In the genomic region with DNA sequence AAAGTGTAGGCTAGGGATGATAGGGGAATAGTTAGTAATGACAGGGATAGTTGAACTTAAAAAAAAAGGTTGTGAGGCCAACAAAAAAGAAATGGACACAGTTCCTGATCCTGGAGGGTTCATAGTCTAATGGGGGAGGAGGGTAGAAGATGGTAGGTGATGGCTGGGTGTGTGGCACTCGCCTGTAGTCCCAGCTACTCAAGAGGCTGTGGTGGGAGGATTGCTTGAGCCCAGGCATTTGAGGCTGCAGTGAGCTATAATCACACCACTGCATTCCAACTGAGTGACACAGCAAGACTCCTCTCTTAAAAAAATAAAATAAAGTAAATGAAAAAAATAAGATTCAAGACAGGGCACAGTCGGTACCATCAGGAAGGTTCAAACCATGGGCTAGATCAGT, we compare ENCODE assay signal across 9 cellular contexts. TPM values are rescaled to one million over a fixed set of nuclear protein-coding genes. Genes with fewer than 3 reads are reported as not detected.
DNase-seq lines count a peak whose midpoint lies in the region; ATAC-seq, FAIRE-seq and TF ChIP-seq lines count a peak whose summit lies in the region.
"Had no signal": no experiment of that assay in that cellular context is flagged by ENCODE, and none has a peak within 500 bp of the region (broad histone marks: within the 10 kb centered on the region; RNA-seq: fewer than 3 reads in every experiment).

No MANE protein-coding gene starts in this region.

- no peak overlapping the region for H3K9ac ChIP-seq in HepG2 (ENCODE audit: insufficient read depth, low read depth, low read length)

- CTCF ChIA-PET in HepG2 (lab: Yijun Ruan, JAX; ENCODE audit: low intra/inter-chr PET ratio, low total read pairs): no interaction called here

- H4K20me1 ChIP-seq in HepG2 (ENCODE audit: insufficient read depth, low read length): no peaks in the 10 kb centered on the region

- peak overlapping the region in 2 of 3 experiments; percentile 57 to 80; a peak in 1 of 6 replicates for H3K4me3 ChIP-seq in HepG2 (replicated peaks in 1 of 3; ENCODE audit: insufficient read depth in 1 of 3, low read depth in 2 of 3, low read length in 3 of 3)
- no peak overlapping the region for H3K4me3 ChIP-seq in right lobe of liver
- peak overlapping the region; percentile 73 to 79 for H3K4me3 ChIP-seq in foreskin fibroblast (ENCODE audit: low read depth in 1 of 2, low read length in 2 of 2)
- H3K4me3 ChIP-seq in uterus: no peak overlapping the region

- TF ChIP-seq EP300 in HepG2 (IDR thresholded peaks at IDR 0.05; ENCODE audit: low read depth in 2 of 2, low read length in 2 of 2): no peak
- no peak for TF ChIP-seq EP300 in HepG2 (CRISPR knock-in tag; IDR thresholded peaks at IDR 0.05; ENCODE audit: borderline replicate concordance)

- H3K4me1 ChIP-seq in HepG2 (ENCODE audit: insufficient read depth, low read length): peaks cover 50% of the 10 kb centered on the region
- no peaks in the 10 kb centered on the region for H3K4me1 ChIP-seq in right lobe of liver
- peaks cover 0 to 3% of the 10 kb centered on the region in 2 donors for H3K4me1 ChIP-seq in uterus

- no peaks in the 10 kb centered on the region for H3K36me3 ChIP-seq in HepG2 (replicated peaks in 1 of 2; ENCODE audit: control insufficient read depth in 1 of 2, insufficient read depth in 2 of 2, low read length in 2 of 2)
- no peaks in the 10 kb centered on the region for H3K36me3 ChIP-seq in right lobe of liver
- no peaks in the 10 kb centered on the region for H3K36me3 ChIP-seq in uterus

- no peak for TF ChIP-seq CTCF in HepG2 (CRISPR knock-in tag; IDR thresholded peaks at IDR 0.05)
- TF ChIP-seq CTCF in right lobe of liver (IDR thresholded peaks at IDR 0.05): no peak
- no peak for TF ChIP-seq CTCF in foreskin fibroblast (IDR thresholded peaks at IDR 0.05; ENCODE audit: low read depth, low read length)
- TF ChIP-seq CTCF in uterus (IDR thresholded peaks at IDR 0.05): no peak
- no peak for TF ChIP-seq CTCF in D721Med (IDR thresholded peaks at IDR 0.05; ENCODE audit: insufficient read depth, missing control alignments)

- DNase-seq in HepG2 (ENCODE audit: low spot score): no peak
- no peak for DNase-seq in right lobe of liver
- DNase-seq in T-helper 17 cell: no peak
- peak; percentile 44 to 77 for DNase-seq in foreskin fibroblast
- no peak for DNase-seq in uterus
- no peak for DNase-seq in cortex of kidney (lab: John Stamatoyannopoulos, UW)
- no peak for DNase-seq in D721Med (ENCODE audit: insufficient read length, low spot score)

- TF ChIP-seq POLR2A in HepG2 (IDR thresholded peaks at IDR 0.05; ENCODE audit: insufficient read depth in 1 of 2, low read depth in 2 of 2, low read length in 2 of 2): no peak
- no peak for TF ChIP-seq POLR2A in right lobe of liver (IDR thresholded peaks at IDR 0.05)
- no peak for TF ChIP-seq POLR2A in uterus (IDR thresholded peaks at IDR 0.05)

- H3K9me3 ChIP-seq in HepG2 (ENCODE audit: low read length): no peaks in the 10 kb centered on the region
- no peaks in the 10 kb centered on the region for H3K9me3 ChIP-seq in right lobe of liver
- H3K9me3 ChIP-seq in T-helper 17 cell (ENCODE audit: control insufficient read depth, low read length, poor library complexity, severe bottlenecking): no peaks in the 10 kb centered on the region
- no peaks in the 10 kb centered on the region for H3K9me3 ChIP-seq in uterus

- in situ Hi-C loops in HepG2 (cut with HindIII; ENCODE audit: extremely low pct_ligation_motif_present, low pct_unique_long_range_greater_than_20kb): no loop called here

- H3K4me2 ChIP-seq in HepG2 (ENCODE audit: low read depth, low read length): peak overlapping the region; percentile 86

- intact Hi-C loops in HepG2 (cut with micrococcal nuclease; ENCODE audit: unreplicated experiment) (loop anchor here (2.0 kb wide), 1 partner anchor 51 kb away; a partner anchor contains a TSS), right lobe of liver (cut with DNase I) (no loop called here), uterus (cut with DNase I; ENCODE audit: low total_unique reads) (no loop called here)

- no peaks in the 10 kb centered on the region for H3K79me2 ChIP-seq in HepG2 (ENCODE audit: insufficient read depth, low read length)

- POLR2A ChIA-PET in HepG2 (lab: Yijun Ruan, JAX): interaction anchor here (1.3 to 4.4 kb wide), 2 partner anchors 33 to 46 kb away, joined by 3 to 20 read pairs; a partner anchor contains a TSS

- TF ChIP-seq RAD21 in HepG2 (CRISPR knock-in tag; IDR thresholded peaks at IDR 0.05): no peak

- no peak overlapping the region for H3K27ac ChIP-seq in HepG2 (ENCODE audit: extremely low read length, insufficient read depth, low read length)
- peak overlapping the region in 1 of 3 donors; percentile 18 for H3K27ac ChIP-seq in right lobe of liver
- H3K27ac ChIP-seq in uterus: peak overlapping the region; percentile 76 to 83
- H3K27ac ChIP-seq: VCaP had no signal

- H3K27me3 ChIP-seq in HepG2 (ENCODE audit: control insufficient read depth in 1 of 2, insufficient read depth in 2 of 2, low read length in 2 of 2) (peaks cover 0 to 20% of the 10 kb centered on the region in 2 experiments; a peak in 2 of 5 replicates), right lobe of liver (no peaks in the 10 kb centered on the region), uterus (no peaks in the 10 kb centered on the region)

- H3K4me1 Mint-ChIP-seq in T-helper 17 cell: peaks cover 48% of the 10 kb centered on the region

- no peak overlapping the region for H2AFZ ChIP-seq in HepG2 (ENCODE audit: low read length)

- peak overlapping the region; percentile 95 for H3K27ac Mint-ChIP-seq in T-helper 17 cell

- H3K27me3 Mint-ChIP-seq in T-helper 17 cell: no peaks in the 10 kb centered on the region

- H3K4me3 Mint-ChIP-seq in T-helper 17 cell: peak overlapping the region; percentile 98

- 52% methylated on average over 2 of the region's 2 CpGs for WGBS in HepG2 (ENCODE audit: low lambda C conversion rate)
- WGBS in right lobe of liver (ENCODE audit: insufficient coverage, low coverage, low lambda C conversion rate, missing lambda C conversion rate): 67% methylated on average over 2 of the region's 2 CpGs

- no TSS peak for BruUV-seq in HepG2 (replicated peaks; lab: Mats Ljungman, UMichigan)

- ATAC-seq in HepG2: no peak
- ATAC-seq in right lobe of liver: no peak
- ATAC-seq in T-helper 17 cell: no peak
- ATAC-seq in HG02763 (IDR thresholded peaks at IDR 0.05; ENCODE audit: unreplicated experiment): no peak

- H3K36me3 Mint-ChIP-seq in T-helper 17 cell (ENCODE audit: low read depth): peaks cover 2% of the 10 kb centered on the region

- peak; percentile 54 for FAIRE-seq in HepG2 (lab: Jason Lieb, UNC)
- no peak for FAIRE-seq in D721Med (lab: Jason Lieb, UNC)

RNA-seq across cellular contexts. Expression of a gene that starts 2.4 kb away (rescaled TPM):
- 9.0 and 12.5 TPM in 2 replicates for total RNA-seq in HepG2 (2016; rRNA removed; fragmentation: Illumina TruSeq; extraction: Trizol)
- total RNA-seq in HepG2 (2016; cell fraction: cytosol; rRNA removed; fragmentation: Illumina TruSeq; extraction: Trizol; ENCODE audit: low read depth): 2.6 and 3.2 TPM in 2 replicates
- total RNA-seq in HepG2 (2016; cell fraction: insoluble cytoplasmic fraction; rRNA removed; fragmentation: Illumina TruSeq; extraction: Trizol): 9.5 and 13.1 TPM in 2 replicates
- 6.9 TPM in 2 replicates for total RNA-seq in HepG2 (2016; cell fraction: membrane; rRNA removed; fragmentation: Illumina TruSeq; extraction: Trizol)
- 11.1 and 13.6 TPM in 2 replicates for total RNA-seq in HepG2 (2016; cell fraction: nucleus; rRNA removed; fragmentation: Illumina TruSeq; extraction: Trizol)
- 12.8 and 15.4 TPM in 2 replicates for polyA plus RNA-seq in HepG2 (2011; rRNA removed)
- 12.4 and 15.7 TPM in 2 replicates for polyA plus RNA-seq in HepG2 (2011; cell fraction: cytosol; rRNA removed)
- polyA plus RNA-seq in HepG2 (2011; cell fraction: nucleus; rRNA removed): 5.2 and 6.2 TPM in 2 replicates
- 7.7 and 11.6 TPM in 2 replicates for polyA plus RNA-seq in HepG2 (2012)
- polyA plus RNA-seq in HepG2 (2016; cell fraction: cytosol; fragmentation: Illumina TruSeq; extraction: Trizol; ENCODE audit: low read depth): 2.0 and 2.2 TPM in 2 replicates
- polyA plus RNA-seq in HepG2 (2016; cell fraction: insoluble cytoplasmic fraction; fragmentation: Illumina TruSeq; extraction: Trizol; ENCODE audit: low read depth): 9.0 and 9.7 TPM in 2 replicates
- polyA plus RNA-seq in HepG2 (2016; cell fraction: membrane; fragmentation: Illumina TruSeq; extraction: Trizol; ENCODE audit: low read depth): 4.3 and 4.8 TPM in 2 replicates
- 18.1 and 19.7 TPM in 2 replicates for polyA plus RNA-seq in HepG2 (2016; cell fraction: nucleus; fragmentation: Illumina TruSeq; extraction: Trizol; ENCODE audit: insufficient read depth, low read depth)
- 21.6 and 48.3 TPM in 2 replicates for polyA minus RNA-seq in HepG2 (2011; rRNA and poly(A)+ RNA removed; ENCODE audit: low replicate concordance)
- polyA minus RNA-seq in HepG2 (2011; cell fraction: cytosol; rRNA and poly(A)+ RNA removed): 9.7 and 10.3 TPM in 2 replicates
- 4.5 and 4.6 TPM in 2 replicates for polyA minus RNA-seq in HepG2 (2011; cell fraction: nucleus; rRNA and poly(A)+ RNA removed)
- 1 to 10 TPM in 4 of 6 experiments, under 1 TPM in 2; 0.48 to 2.0 (median 1.2) TPM for total RNA-seq in right lobe of liver
- total RNA-seq in T-helper 17 cell: 10 to 100 TPM; 16.5 to 17.6 TPM
- 1 to 10 TPM; 1.9 to 4.8 (median 2.9) TPM for total RNA-seq in uterus

RNA-seq across cellular contexts. Expression of a gene that starts 33.2 kb away (rescaled TPM):
- total RNA-seq in HepG2 (2016; rRNA removed; fragmentation: Illumina TruSeq; extraction: Trizol) (0.15 and 0.36 TPM in 2 replicates), right lobe of liver (not detected), T-helper 17 cell (not detected), uterus (not detected)
- 0.26 TPM in 1 of 2 replicates, not detected in the other for total RNA-seq in HepG2 (2016; cell fraction: cytosol; rRNA removed; fragmentation: Illumina TruSeq; extraction: Trizol; ENCODE audit: low read depth)
- 0.19 TPM in 1 of 2 replicates, not detected in the other for total RNA-seq in HepG2 (2016; cell fraction: insoluble cytoplasmic fraction; rRNA removed; fragmentation: Illumina TruSeq; extraction: Trizol)
- total RNA-seq in HepG2 (2016; cell fraction: membrane; rRNA removed; fragmentation: Illumina TruSeq; extraction: Trizol): 0.19 and 0.38 TPM in 2 replicates
- 0.43 TPM in 1 of 2 replicates, not detected in the other for total RNA-seq in HepG2 (2016; cell fraction: nucleus; rRNA removed; fragmentation: Illumina TruSeq; extraction: Trizol)
- polyA plus RNA-seq in HepG2 (2011; rRNA removed): 0.09 TPM in 1 of 2 replicates, not detected in the other
- polyA plus RNA-seq in HepG2 (2011; cell fraction: cytosol; rRNA removed): 0.06 and 0.09 TPM in 2 replicates
- not detected in 2 replicates for polyA plus RNA-seq in HepG2 (2011; cell fraction: nucleus; rRNA removed)
- polyA plus RNA-seq in HepG2 (2012): 0.25 and 0.28 TPM in 2 replicates
- 0.18 and 0.33 TPM in 2 replicates for polyA plus RNA-seq in HepG2 (2016; cell fraction: cytosol; fragmentation: Illumina TruSeq; extraction: Trizol; ENCODE audit: low read depth)
- polyA plus RNA-seq in HepG2 (2016; cell fraction: insoluble cytoplasmic fraction; fragmentation: Illumina TruSeq; extraction: Trizol; ENCODE audit: low read depth): 0.26 TPM in 1 of 2 replicates, not detected in the other
- polyA plus RNA-seq in HepG2 (2016; cell fraction: membrane; fragmentation: Illumina TruSeq; extraction: Trizol; ENCODE audit: low read depth): 0.21 and 0.24 TPM in 2 replicates
- polyA plus RNA-seq in HepG2 (2016; cell fraction: nucleus; fragmentation: Illumina TruSeq; extraction: Trizol; ENCODE audit: insufficient read depth, low read depth): 0.53 and 0.71 TPM in 2 replicates
- polyA minus RNA-seq in HepG2 (2011; rRNA and poly(A)+ RNA removed; ENCODE audit: low replicate concordance): 0.48 TPM in 1 of 2 replicates, not detected in the other
- polyA minus RNA-seq in HepG2 (2011; cell fraction: cytosol; rRNA and poly(A)+ RNA removed): not detected in 2 replicates
- not detected in 2 replicates for polyA minus RNA-seq in HepG2 (2011; cell fraction: nucleus; rRNA and poly(A)+ RNA removed)

RNA-seq across cellular contexts. Expression of a gene that starts 46.2 kb away (rescaled TPM):
- total RNA-seq in HepG2 (2016; rRNA removed; fragmentation: Illumina TruSeq; extraction: Trizol): 570 and 737 TPM in 2 replicates
- total RNA-seq in HepG2 (2016; cell fraction: cytosol; rRNA removed; fragmentation: Illumina TruSeq; extraction: Trizol; ENCODE audit: low read depth): 100 and 118 TPM in 2 replicates
- total RNA-seq in HepG2 (2016; cell fraction: insoluble cytoplasmic fraction; rRNA removed; fragmentation: Illumina TruSeq; extraction: Trizol): 551 and 741 TPM in 2 replicates
- 185 and 202 TPM in 2 replicates for total RNA-seq in HepG2 (2016; cell fraction: membrane; rRNA removed; fragmentation: Illumina TruSeq; extraction: Trizol)
- total RNA-seq in HepG2 (2016; cell fraction: nucleus; rRNA removed; fragmentation: Illumina TruSeq; extraction: Trizol): 358 and 385 TPM in 2 replicates
- polyA plus RNA-seq in HepG2 (2011; rRNA removed): 650 and 678 TPM in 2 replicates
- polyA plus RNA-seq in HepG2 (2011; cell fraction: cytosol; rRNA removed): 412 and 551 TPM in 2 replicates
- 1,695 and 1,727 TPM in 2 replicates for polyA plus RNA-seq in HepG2 (2011; cell fraction: nucleus; rRNA removed)
- polyA plus RNA-seq in HepG2 (2012): 442 and 447 TPM in 2 replicates
- polyA plus RNA-seq in HepG2 (2016; cell fraction: cytosol; fragmentation: Illumina TruSeq; extraction: Trizol; ENCODE audit: low read depth): 114 and 121 TPM in 2 replicates
- 480 and 493 TPM in 2 replicates for polyA plus RNA-seq in HepG2 (2016; cell fraction: insoluble cytoplasmic fraction; fragmentation: Illumina TruSeq; extraction: Trizol; ENCODE audit: low read depth)
- 169 and 185 TPM in 2 replicates for polyA plus RNA-seq in HepG2 (2016; cell fraction: membrane; fragmentation: Illumina TruSeq; extraction: Trizol; ENCODE audit: low read depth)
- 1,220 and 1,229 TPM in 2 replicates for polyA plus RNA-seq in HepG2 (2016; cell fraction: nucleus; fragmentation: Illumina TruSeq; extraction: Trizol; ENCODE audit: insufficient read depth, low read depth)
- 1,218 and 1,293 TPM in 2 replicates for polyA minus RNA-seq in HepG2 (2011; rRNA and poly(A)+ RNA removed; ENCODE audit: low replicate concordance)
- polyA minus RNA-seq in HepG2 (2011; cell fraction: cytosol; rRNA and poly(A)+ RNA removed): 205 and 230 TPM in 2 replicates
- 632 and 651 TPM in 2 replicates for polyA minus RNA-seq in HepG2 (2011; cell fraction: nucleus; rRNA and poly(A)+ RNA removed)
- 100 to 1,000 TPM in 3 of 6 experiments, 10 to 100 TPM in 3; 85.2 to 145 (median 102) TPM for total RNA-seq in right lobe of liver
- total RNA-seq in T-helper 17 cell: 100 to 1,000 TPM; 496 to 507 TPM
- 100 to 1,000 TPM; 119 to 429 (median 282) TPM for total RNA-seq in uterus

RNA-seq across cellular contexts. Expression of a gene that starts 50.8 kb away (rescaled TPM):
- total RNA-seq in HepG2 (2016; rRNA removed; fragmentation: Illumina TruSeq; extraction: Trizol) (0.27 TPM in 1 of 2 replicates, not detected in the other), right lobe of liver (under 1 TPM in 3 of 6 experiments, not detected in 3; 0.29 to 0.43 (median 0.42) TPM), T-helper 17 cell (1 to 10 TPM; 1.4 to 2.0 TPM), uterus (1 to 10 TPM in 2 of 4 donors, not detected in 2; 1.2 to 1.6 TPM)
- not detected in 2 replicates for total RNA-seq in HepG2 (2016; cell fraction: cytosol; rRNA removed; fragmentation: Illumina TruSeq; extraction: Trizol; ENCODE audit: low read depth)
- total RNA-seq in HepG2 (2016; cell fraction: insoluble cytoplasmic fraction; rRNA removed; fragmentation: Illumina TruSeq; extraction: Trizol): 0.25 and 0.35 TPM in 2 replicates
- 0.15 TPM in 1 of 2 replicates, not detected in the other for total RNA-seq in HepG2 (2016; cell fraction: membrane; rRNA removed; fragmentation: Illumina TruSeq; extraction: Trizol)
- 0.50 TPM in 1 of 2 replicates, not detected in the other for total RNA-seq in HepG2 (2016; cell fraction: nucleus; rRNA removed; fragmentation: Illumina TruSeq; extraction: Trizol)
- 0.83 and 1.2 TPM in 2 replicates for polyA plus RNA-seq in HepG2 (2011; rRNA removed)
- polyA plus RNA-seq in HepG2 (2011; cell fraction: cytosol; rRNA removed): 0.35 and 0.47 TPM in 2 replicates
- 1.1 and 2.1 TPM in 2 replicates for polyA plus RNA-seq in HepG2 (2011; cell fraction: nucleus; rRNA removed)
- 0.87 and 1.0 TPM in 2 replicates for polyA plus RNA-seq in HepG2 (2012)
- polyA plus RNA-seq in HepG2 (2016; cell fraction: cytosol; fragmentation: Illumina TruSeq; extraction: Trizol; ENCODE audit: low read depth): 0.10 and 0.18 TPM in 2 replicates
- polyA plus RNA-seq in HepG2 (2016; cell fraction: insoluble cytoplasmic fraction; fragmentation: Illumina TruSeq; extraction: Trizol; ENCODE audit: low read depth): 0.52 and 0.60 TPM in 2 replicates
- polyA plus RNA-seq in HepG2 (2016; cell fraction: membrane; fragmentation: Illumina TruSeq; extraction: Trizol; ENCODE audit: low read depth): 0.19 and 0.40 TPM in 2 replicates
- 0.81 and 0.89 TPM in 2 replicates for polyA plus RNA-seq in HepG2 (2016; cell fraction: nucleus; fragmentation: Illumina TruSeq; extraction: Trizol; ENCODE audit: insufficient read depth, low read depth)
- polyA minus RNA-seq in HepG2 (2011; rRNA and poly(A)+ RNA removed; ENCODE audit: low replicate concordance): 0.19 TPM in 1 of 2 replicates, not detected in the other
- not detected in 2 replicates for polyA minus RNA-seq in HepG2 (2011; cell fraction: cytosol; rRNA and poly(A)+ RNA removed)
- polyA minus RNA-seq in HepG2 (2011; cell fraction: nucleus; rRNA and poly(A)+ RNA removed): 0.52 and 1.2 TPM in 2 replicates

RNA-seq across cellular contexts. Expression of a gene that starts 51.8 kb away (rescaled TPM):
- total RNA-seq in HepG2 (2016; rRNA removed; fragmentation: Illumina TruSeq; extraction: Trizol): 13.9 and 19.5 TPM in 2 replicates
- total RNA-seq in HepG2 (2016; cell fraction: cytosol; rRNA removed; fragmentation: Illumina TruSeq; extraction: Trizol; ENCODE audit: low read depth): 18.2 and 19.6 TPM in 2 replicates
- total RNA-seq in HepG2 (2016; cell fraction: insoluble cytoplasmic fraction; rRNA removed; fragmentation: Illumina TruSeq; extraction: Trizol): 16.9 and 19.7 TPM in 2 replicates
- 24.8 and 27.5 TPM in 2 replicates for total RNA-seq in HepG2 (2016; cell fraction: membrane; rRNA removed; fragmentation: Illumina TruSeq; extraction: Trizol)
- total RNA-seq in HepG2 (2016; cell fraction: nucleus; rRNA removed; fragmentation: Illumina TruSeq; extraction: Trizol): 11.6 and 12.4 TPM in 2 replicates
- polyA plus RNA-seq in HepG2 (2011; rRNA removed): 9.7 and 13.7 TPM in 2 replicates
- polyA plus RNA-seq in HepG2 (2011; cell fraction: cytosol; rRNA removed): 13.1 and 20.6 TPM in 2 replicates
- 18.8 and 23.1 TPM in 2 replicates for polyA plus RNA-seq in HepG2 (2011; cell fraction: nucleus; rRNA removed)
- polyA plus RNA-seq in HepG2 (2012): 11.6 and 15.0 TPM in 2 replicates
- 19.6 and 20.1 TPM in 2 replicates for polyA plus RNA-seq in HepG2 (2016; cell fraction: cytosol; fragmentation: Illumina TruSeq; extraction: Trizol; ENCODE audit: low read depth)
- polyA plus RNA-seq in HepG2 (2016; cell fraction: insoluble cytoplasmic fraction; fragmentation: Illumina TruSeq; extraction: Trizol; ENCODE audit: low read depth): 16.2 and 18.3 TPM in 2 replicates
- 21.4 and 23.3 TPM in 2 replicates for polyA plus RNA-seq in HepG2 (2016; cell fraction: membrane; fragmentation: Illumina TruSeq; extraction: Trizol; ENCODE audit: low read depth)
- 16.4 and 17.5 TPM in 2 replicates for polyA plus RNA-seq in HepG2 (2016; cell fraction: nucleus; fragmentation: Illumina TruSeq; extraction: Trizol; ENCODE audit: insufficient read depth, low read depth)
- polyA minus RNA-seq in HepG2 (2011; rRNA and poly(A)+ RNA removed; ENCODE audit: low replicate concordance): 7.5 and 37.6 TPM in 2 replicates
- polyA minus RNA-seq in HepG2 (2011; cell fraction: cytosol; rRNA and poly(A)+ RNA removed): 9.1 and 9.4 TPM in 2 replicates
- 8.3 and 8.9 TPM in 2 replicates for polyA minus RNA-seq in HepG2 (2011; cell fraction: nucleus; rRNA and poly(A)+ RNA removed)
- 10 to 100 TPM in 1 of 6 experiments, 1 to 10 TPM in 5; 7.5 to 10.2 (median 8.3) TPM for total RNA-seq in right lobe of liver
- total RNA-seq in T-helper 17 cell: 1 to 10 TPM; 5.5 to 6.4 TPM
- 10 to 100 TPM; 19.7 to 38.5 (median 20.8) TPM for total RNA-seq in uterus

Comparison
In these comparisons a context has a peak if more than half of its experiments do, and no peak if none do; other contexts are left out.
1. H3K4me3 ChIP-seq: peak in HepG2 (2 of 3) and foreskin fibroblast (2 of 2); none in right lobe of liver (0 of 3) and uterus (0 of 2).
2. DNase-seq: peak in foreskin fibroblast (2 of 2); none in HepG2 (single experiment), right lobe of liver (0 of 3), T-helper 17 cell (0 of 3), uterus (0 of 2), cortex of kidney (single experiment) and D721Med (single experiment).